In genomic region chr1:36154335-36154734, GRCh38 we compare ENCODE assay signal across 14 cellular contexts. TPM values are rescaled to one million over a fixed set of nuclear protein-coding genes. Genes with fewer than 3 reads are reported as not detected.
A peak's percentile ranks its signal among the peaks of the same experiment; 100 is the strongest.
DNase-seq lines count a peak whose midpoint lies in the region; ATAC-seq and TF ChIP-seq lines count a peak whose summit lies in the region.
"Had no signal": no experiment of that assay in that cellular context is flagged by ENCODE, and none has a peak within 500 bp of the region (broad histone marks: within the 10 kb centered on the region; RNA-seq: fewer than 3 reads in every experiment).

No MANE protein-coding gene starts in this region.

- no peak overlapping the region for H3K4me3 ChIP-seq in heart right ventricle
- H3K4me3 ChIP-seq: mucosa of descending colon had no signal

- H3K36me3 ChIP-seq in heart right ventricle: peaks cover 0 to 10% (median 0%) of the 10 kb centered on the region in 9 donors

- no peak for TF ChIP-seq CTCF in heart right ventricle (IDR thresholded peaks at IDR 0.05)
- TF ChIP-seq CTCF in type B pancreatic cell (conservative IDR thresholded peaks at IDR 0.05): no peak

- intact Hi-C loops in heart right ventricle (cut with DNase I): loop anchor here in 6 of 10 donors (5.0 kb wide), 4 partner anchors 33 to 233 kb away; partner anchors contain the start of genes THRAP3 (in 2 of the 6) and STK40 (in 1 of the 6)
- intact Hi-C loops in cardiac septum (cut with DNase I): no loop called here

- peaks cover 0 to 2% (median 0%) of the 10 kb centered on the region in 3 donors for H3K36me3 Mint-ChIP-seq in naive thymus-derived CD8-positive, alpha-beta T cell
- H3K36me3 Mint-ChIP-seq in type B pancreatic cell: peaks cover 7% of the 10 kb centered on the region

- peak overlapping the region in 9 of 10 donors; percentile 98 to 100 (median 100) for H3K27ac ChIP-seq in heart right ventricle
- H3K27ac ChIP-seq in angular gyrus (ENCODE audit: low read depth, low read length): peak overlapping the region; percentile 100

- H3K4me1 Mint-ChIP-seq in naive thymus-derived CD8-positive, alpha-beta T cell: peaks cover 39 to 83% (median 74%) of the 10 kb centered on the region in 4 donors
- H3K4me1 Mint-ChIP-seq in type B pancreatic cell (ENCODE audit: unreplicated experiment): peaks cover 46% of the 10 kb centered on the region

- no peak for ATAC-seq in heart right ventricle
- no peak for ATAC-seq in naive thymus-derived CD8-positive, alpha-beta T cell
- ATAC-seq: HCT116, mucosa of descending colon had no signal

- no peaks in the 10 kb centered on the region for H3K27me3 ChIP-seq in heart right ventricle

- H3K9me3 ChIP-seq in heart right ventricle: no peaks in the 10 kb centered on the region
- H3K9me3 ChIP-seq: mucosa of descending colon had no signal

- POLR2A ChIA-PET in naive thymus-derived CD8-positive, alpha-beta T cell (lab: Charles Lee): interaction anchor here (1.5 to 10.1 kb wide), 5 partner anchors 9 to 69 kb away, joined by 4 to 227 read pairs (median 12); partner anchors contain the start of gene THRAP3

- 77 to 90% methylated on average over 6 of the region's 6 CpGs for WGBS in heart right ventricle, 2 donors

- peaks cover 36 to 77% (median 69%) of the 10 kb centered on the region in 9 donors for H3K4me1 ChIP-seq in heart right ventricle

- no peak for DNase-seq in heart right ventricle
- DNase-seq in cardiac septum (ENCODE audit: low spot score): no peak
- DNase-seq in naive thymus-derived CD8-positive, alpha-beta T cell: no peak
- DNase-seq in type B pancreatic cell (ENCODE audit: extremely low spot score, unreplicated experiment): no peak
- no peak for DNase-seq in T1000 (lab: John Stamatoyannopoulos, UW)
- DNase-seq in glomerular visceral epithelial cell (ENCODE audit: extremely low spot score): no peak
- no peak for DNase-seq in NCI-H748 (lab: John Stamatoyannopoulos, UW; ENCODE audit: unreplicated experiment)
- DNase-seq: effector CD8-positive, alpha-beta T cell; NCI-H526 treated with DMSO at 0.1 percent for 48 hours; stimulated activated CD4-positive, alpha-beta T cell treated with anti-CD3 and anti-CD28 coated beads, Interleukin-2, amount 100 ng/mL, for 24 hours had no signal

- H3K9me3 Mint-ChIP-seq in naive thymus-derived CD8-positive, alpha-beta T cell: no peaks in the 10 kb centered on the region
- H3K9me3 Mint-ChIP-seq in type B pancreatic cell: no peaks in the 10 kb centered on the region

- H3K4me3 Mint-ChIP-seq in naive thymus-derived CD8-positive, alpha-beta T cell: peak overlapping the region; percentile 73 to 95 (median 87)
- peak overlapping the region; percentile 86 for H3K4me3 Mint-ChIP-seq in type B pancreatic cell

- H3K27me3 Mint-ChIP-seq in naive thymus-derived CD8-positive, alpha-beta T cell: no peaks in the 10 kb centered on the region
- no peaks in the 10 kb centered on the region for H3K27me3 Mint-ChIP-seq in type B pancreatic cell

- H3K27ac Mint-ChIP-seq in naive thymus-derived CD8-positive, alpha-beta T cell: peak overlapping the region; percentile 90 to 99 (median 94)
- H3K27ac Mint-ChIP-seq in type B pancreatic cell: peak overlapping the region; percentile 90

RNA-seq across cellular contexts. Expression of gene MAP7D1, which starts 1.6 kb away (rescaled TPM):
- total RNA-seq in heart right ventricle (100 to 1,000 TPM; 277 to 364 (median 325) TPM), cardiac septum (262 TPM), type B pancreatic cell (ENCODE audit: low replicate concordance) (94.5 and 112 TPM in 2 replicates)
- polyA plus RNA-seq in heart right ventricle: 100 to 1,000 TPM; 176 to 225 TPM
- total RNA-seq in naive thymus-derived CD8-positive, alpha-beta T cell: 100 to 1,000 TPM; 266 to 275 TPM
- polyA plus RNA-seq in naive thymus-derived CD8-positive, alpha-beta T cell: 10 to 100 TPM; 13.3 to 67.1 (median 20.1) TPM

RNA-seq across cellular contexts. Expression of gene TRAPPC3, which starts 5.0 kb away (rescaled TPM):
- 10 to 100 TPM; 41.6 to 62.6 (median 48.4) TPM for total RNA-seq in heart right ventricle
- polyA plus RNA-seq in heart right ventricle: 10 to 100 TPM; 33.6 to 73.8 TPM
- total RNA-seq in cardiac septum: 47.9 TPM
- 10 to 100 TPM; 44.6 to 53.7 TPM for total RNA-seq in naive thymus-derived CD8-positive, alpha-beta T cell
- 100 to 1,000 TPM in 2 of 3 donors, 10 to 100 TPM in 1; 99.9 to 115 (median 110) TPM for polyA plus RNA-seq in naive thymus-derived CD8-positive, alpha-beta T cell
- 63.4 and 75.6 TPM in 2 replicates for total RNA-seq in type B pancreatic cell (ENCODE audit: low replicate concordance)

RNA-seq across cellular contexts. Expression of gene COL8A2, which starts 29.3 kb away (rescaled TPM):
- total RNA-seq in heart right ventricle (1 to 10 TPM in 3 of 10 donors, under 1 TPM in 7; 0.53 to 2.0 (median 0.73) TPM), cardiac septum (1.7 TPM), type B pancreatic cell (ENCODE audit: low replicate concordance) (0.14 and 2.5 TPM in 2 replicates)
- polyA plus RNA-seq in heart right ventricle: under 1 TPM; 0.58 to 0.80 TPM
- total RNA-seq in naive thymus-derived CD8-positive, alpha-beta T cell: under 1 TPM; 0.22 to 0.31 TPM
- under 1 TPM; 0.07 to 0.22 (median 0.15) TPM for polyA plus RNA-seq in naive thymus-derived CD8-positive, alpha-beta T cell
- total RNA-seq: T-helper 2 cell treated with Interferon-gamma antibody and Interleukin-4, amounts not matched to agents 100 ng/mL and 5 ng/mL, for 36 hours had no signal
